Comparison of ENCODE assay signal across 8 cellular contexts in genomic region chr12:11486623-11487444, GRCh38.
DNase-seq lines count a peak whose midpoint lies in the region; ATAC-seq and TF ChIP-seq lines count a peak whose summit lies in the region.

No MANE protein-coding gene starts in this region.

- no peak overlapping the region for H3K27ac Mint-ChIP-seq in activated T-helper 17 cell treated with anti-CD3 and anti-CD28 coated beads, Interleukin-2, amount 50 U/mL, for 72 hours

- H3K9me3 ChIP-seq in MG63 = no peaks in the 10 kb centered on the region
- H3K9me3 ChIP-seq in testis = no peaks in the 10 kb centered on the region

- no peaks in the 10 kb centered on the region for H3K36me3 Mint-ChIP-seq in activated T-helper 17 cell treated with anti-CD3 and anti-CD28 coated beads, Interleukin-2, amount 50 U/mL, for 72 hours (ENCODE audit: low read depth)

- no peak for TF ChIP-seq POLR2A in testis (IDR thresholded peaks at IDR 0.05)

- peaks cover 3% of the 10 kb centered on the region for H3K4me1 ChIP-seq in testis

- intact Hi-C loops in testis (cut with DNase I; ENCODE audit: low total_unique reads) = no loop called here

- peaks cover 7% of the 10 kb centered on the region for H3K4me1 Mint-ChIP-seq in activated T-helper 17 cell treated with anti-CD3 and anti-CD28 coated beads, Interleukin-2, amount 50 U/mL, for 72 hours

- 18% methylated on average over 13 of the region's 13 CpGs for WGBS in testis, 2 donors

- DNase-seq in DMS53 (lab: John Stamatoyannopoulos, UW) (peak; percentile 97), MG63 (peak; percentile 66), RWPE1 (ENCODE audit: low spot score) (peak; percentile 71), fibroblast of villous mesenchyme (ENCODE audit: low read depth) (peak; percentile 89), occipital lobe (lab: John Stamatoyannopoulos, UW) (peak; percentile 51), testis (peak; percentile 87)

- H3K4me3 Mint-ChIP-seq in activated T-helper 17 cell treated with anti-CD3 and anti-CD28 coated beads, Interleukin-2, amount 50 U/mL, for 72 hours = no peak overlapping the region

- H3K4me3 ChIP-seq in MG63 (no peak overlapping the region), fibroblast of villous mesenchyme (ENCODE audit: low read depth, low read length) (no peak overlapping the region), testis (peak overlapping the region in 1 of 2 donors; percentile 2)

- H3K27me3 ChIP-seq in MG63 (peaks cover 9% of the 10 kb centered on the region), testis (no peaks in the 10 kb centered on the region)

- H3K27ac ChIP-seq in RWPE1 (no peak overlapping the region), testis (no peak overlapping the region)

- peak; percentile 93 for ATAC-seq in GM21723 (IDR thresholded peaks at IDR 0.05; ENCODE audit: unreplicated experiment)
- peak; percentile 86 for ATAC-seq in activated T-helper 17 cell treated with anti-CD3 and anti-CD28 coated beads, Interleukin-2, amount 50 U/mL, for 72 hours (replicated peaks)

- POLR2A ChIA-PET in RWPE1 (lab: Yijun Ruan, JAX; ENCODE audit: low non-redundant PET) = no interaction called here

- H3K36me3 ChIP-seq in MG63 (no peaks in the 10 kb centered on the region), testis (ENCODE audit: low read depth, missing control alignments) (no peaks in the 10 kb centered on the region)

- TF ChIP-seq CTCF in RWPE1 (conservative IDR thresholded peaks at IDR 0.05; ENCODE audit: low read depth) (peak; percentile 78), fibroblast of villous mesenchyme (IDR thresholded peaks at IDR 0.05; ENCODE audit: insufficient read depth, low read depth, low read length) (peak; percentile 96), testis (IDR thresholded peaks at IDR 0.05) (peak; percentile 88 to 97 (median 94))

- CTCF ChIA-PET in RWPE1 (lab: Yijun Ruan, JAX) = interaction anchor here (0.6 to 4.1 kb wide), 15 partner anchors 18 to 1494 kb away, joined by 3 to 17 read pairs (median 3); no protein-coding TSS in a partner anchor

- H3K27me3 Mint-ChIP-seq in activated T-helper 17 cell treated with anti-CD3 and anti-CD28 coated beads, Interleukin-2, amount 50 U/mL, for 72 hours = peaks cover 6% of the 10 kb centered on the region

- no peaks in the 10 kb centered on the region for H3K9me3 Mint-ChIP-seq in activated T-helper 17 cell treated with anti-CD3 and anti-CD28 coated beads, Interleukin-2, amount 50 U/mL, for 72 hours
